10 cellular contexts compared by ENCODE assay signal in the genomic region with DNA sequence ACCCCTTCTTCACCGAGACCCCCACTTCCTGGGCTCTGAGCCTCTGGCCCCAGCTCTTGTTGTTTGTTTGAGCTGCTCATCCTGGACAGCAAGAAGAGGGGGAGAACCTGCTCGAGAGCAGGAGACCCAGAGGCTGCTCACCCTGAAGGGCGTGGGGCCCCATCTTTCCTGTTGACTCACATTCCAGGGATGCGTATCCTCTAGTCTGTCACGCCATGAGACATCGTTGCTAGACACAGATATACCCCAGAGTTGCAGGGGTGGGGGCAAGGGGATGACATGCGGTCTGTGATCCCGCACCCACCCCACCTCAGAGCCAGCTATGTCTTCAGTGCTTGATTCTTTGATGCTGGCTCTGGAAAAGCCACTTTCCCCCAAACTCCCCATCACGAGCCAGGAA. TPM values are rescaled to one million over a fixed set of nuclear protein-coding genes. Genes with fewer than 3 reads are reported as not detected.
DNase-seq lines count a peak whose midpoint lies in the region; ATAC-seq lines count a peak whose summit lies in the region.
"Had no signal": no experiment of that assay in that cellular context is flagged by ENCODE, and none has a peak within 500 bp of the region (broad histone marks: within the 10 kb centered on the region; RNA-seq: fewer than 3 reads in every experiment).

No MANE protein-coding gene starts in this region.

- no peaks in the 10 kb centered on the region for H3K27me3 Mint-ChIP-seq in naive thymus-derived CD8-positive, alpha-beta T cell
- H3K27me3 Mint-ChIP-seq: activated naive CD4-positive, alpha-beta T cell treated with anti-CD3 and anti-CD28 coated beads, Interleukin-2, amount 50 U/mL, for 24 hours had no signal

- peaks cover 0 to 51% (median 0%) of the 10 kb centered on the region in 3 donors for H3K36me3 Mint-ChIP-seq in naive thymus-derived CD8-positive, alpha-beta T cell

- H3K9me3 Mint-ChIP-seq in naive thymus-derived CD8-positive, alpha-beta T cell = no peaks in the 10 kb centered on the region
- H3K9me3 Mint-ChIP-seq: activated naive CD4-positive, alpha-beta T cell treated with anti-CD3 and anti-CD28 coated beads, Interleukin-2, amount 50 U/mL, for 24 hours had no signal

- POLR2A ChIA-PET in naive thymus-derived CD8-positive, alpha-beta T cell (lab: Charles Lee) = interaction anchor here (1.5 kb wide), 1 partner anchor 11 kb away, joined by 4 read pairs; no protein-coding TSS in a partner anchor

- peaks cover 8 to 30% (median 22%) of the 10 kb centered on the region in 4 donors for H3K4me1 Mint-ChIP-seq in naive thymus-derived CD8-positive, alpha-beta T cell

- no peak for ATAC-seq in naive thymus-derived CD8-positive, alpha-beta T cell
- ATAC-seq in GM19455 (IDR thresholded peaks at IDR 0.05; ENCODE audit: unreplicated experiment) = no peak

- H3K27ac Mint-ChIP-seq in naive thymus-derived CD8-positive, alpha-beta T cell = peak overlapping the region in 7 of 10 donors; percentile 13 to 82 (median 66)

- no peak overlapping the region for H3K4me3 Mint-ChIP-seq in naive thymus-derived CD8-positive, alpha-beta T cell
- H3K4me3 Mint-ChIP-seq: activated naive CD4-positive, alpha-beta T cell treated with anti-CD3 and anti-CD28 coated beads, Interleukin-2, amount 50 U/mL, for 24 hours had no signal

- DNase-seq in AG20443 (ENCODE audit: low spot score) (peak; percentile 83), LHCN-M2 (ENCODE audit: low read depth) (peak; percentile 75), dermis microvascular lymphatic vessel endothelial cell (ENCODE audit: low read depth in 2 of 2) (peak; percentile 42 to 54), iPS-NIHi11 (ENCODE audit: low spot score) (no peak), amygdala (lab: John Stamatoyannopoulos, UW) (no peak), HuH-7 (ENCODE audit: low spot score) (no peak)
- peak in 1 of 10 donors; percentile 49 for DNase-seq in naive thymus-derived CD8-positive, alpha-beta T cell
- DNase-seq: NCI-H1105 had no signal

RNA-seq across cellular contexts. Expression of gene TNXB, which starts 5.7 kb away (rescaled TPM):
- total RNA-seq in LHCN-M2 (2014; rRNA removed) = under 0.01 and 0.06 TPM in 2 replicates
- polyA plus RNA-seq in LHCN-M2 (2012) = 0.09 TPM
- 0.90 and 1.8 TPM in 2 replicates for total RNA-seq in dermis microvascular lymphatic vessel endothelial cell
- total RNA-seq in naive thymus-derived CD8-positive, alpha-beta T cell = 10 to 100 TPM; 14.5 to 17.8 TPM
- under 1 TPM in 1 of 3 donors, not detected in 2; 0.13 TPM for polyA plus RNA-seq in naive thymus-derived CD8-positive, alpha-beta T cell

RNA-seq across cellular contexts. Expression of gene ATF6B, which starts 13.2 kb away (rescaled TPM):
- 29.8 and 34.7 TPM in 2 replicates for total RNA-seq in LHCN-M2 (2014; rRNA removed)
- polyA plus RNA-seq in LHCN-M2 (2012) = 71.0 TPM
- 9.5 and 17.7 TPM in 2 replicates for total RNA-seq in dermis microvascular lymphatic vessel endothelial cell
- 100 to 1,000 TPM; 140 to 141 TPM for total RNA-seq in naive thymus-derived CD8-positive, alpha-beta T cell
- polyA plus RNA-seq in naive thymus-derived CD8-positive, alpha-beta T cell = 10 to 100 TPM; 17.5 to 25.7 (median 21.4) TPM

RNA-seq across cellular contexts. Expression of gene FKBPL, which starts 15.2 kb away (rescaled TPM):
- total RNA-seq in LHCN-M2 (2014; rRNA removed) (8.4 and 8.9 TPM in 2 replicates), dermis microvascular lymphatic vessel endothelial cell (4.9 and 5.8 TPM in 2 replicates)
- polyA plus RNA-seq in LHCN-M2 (2012) = 6.7 TPM
- 1 to 10 TPM; 1.8 to 2.1 TPM for total RNA-seq in naive thymus-derived CD8-positive, alpha-beta T cell
- 1 to 10 TPM in 1 of 3 donors, under 1 TPM in 2; 0.37 to 2.5 (median 0.51) TPM for polyA plus RNA-seq in naive thymus-derived CD8-positive, alpha-beta T cell

RNA-seq across cellular contexts. Expression of gene PRRT1, which starts 36.9 kb away (rescaled TPM):
- total RNA-seq in LHCN-M2 (2014; rRNA removed) (0.06 TPM in 1 of 2 replicates, not detected in the other), dermis microvascular lymphatic vessel endothelial cell (under 0.01 TPM in 2 replicates)
- polyA plus RNA-seq in LHCN-M2 (2012) = 0.29 TPM
- 1 to 10 TPM; 5.5 to 5.6 TPM for total RNA-seq in naive thymus-derived CD8-positive, alpha-beta T cell
- 1 to 10 TPM; 1.2 to 3.6 (median 2.8) TPM for polyA plus RNA-seq in naive thymus-derived CD8-positive, alpha-beta T cell

RNA-seq across cellular contexts. Expression of gene PPT2, which starts 39.1 kb away (rescaled TPM):
- total RNA-seq in LHCN-M2 (2014; rRNA removed) (15.5 and 19.3 TPM in 2 replicates), dermis microvascular lymphatic vessel endothelial cell (27.2 and 50.1 TPM in 2 replicates)
- polyA plus RNA-seq in LHCN-M2 (2012) = 8.9 TPM
- 10 to 100 TPM; 22.6 to 23.1 TPM for total RNA-seq in naive thymus-derived CD8-positive, alpha-beta T cell
- 10 to 100 TPM; 17.3 to 20.6 (median 18.3) TPM for polyA plus RNA-seq in naive thymus-derived CD8-positive, alpha-beta T cell

Comparison
In these comparisons a context has a peak if more than half of its experiments do, and no peak if none do; other contexts are left out.
1. DNase-seq: peak in AG20443 (single experiment), LHCN-M2 (single experiment) and dermis microvascular lymphatic vessel endothelial cell (2 of 2); none in iPS-NIHi11 (single experiment), amygdala (0 of 56) and HuH-7 (single experiment).